Comparison of ENCODE assay signal across 2 cellular contexts in genomic region chr7:80017101-80017500, GRCh38.
TF ChIP-seq lines count a peak whose summit lies in the region.

No MANE protein-coding gene starts in this region.

TF ChIP-seq in HCT116, 20 proteins besides CTCF, POLR2A, EP300 and RAD21:
- TF ChIP-seq SIN3A (IDR thresholded peaks at IDR 0.05; ENCODE audit: low read depth): no peak
- TF ChIP-seq, protein P1, sequence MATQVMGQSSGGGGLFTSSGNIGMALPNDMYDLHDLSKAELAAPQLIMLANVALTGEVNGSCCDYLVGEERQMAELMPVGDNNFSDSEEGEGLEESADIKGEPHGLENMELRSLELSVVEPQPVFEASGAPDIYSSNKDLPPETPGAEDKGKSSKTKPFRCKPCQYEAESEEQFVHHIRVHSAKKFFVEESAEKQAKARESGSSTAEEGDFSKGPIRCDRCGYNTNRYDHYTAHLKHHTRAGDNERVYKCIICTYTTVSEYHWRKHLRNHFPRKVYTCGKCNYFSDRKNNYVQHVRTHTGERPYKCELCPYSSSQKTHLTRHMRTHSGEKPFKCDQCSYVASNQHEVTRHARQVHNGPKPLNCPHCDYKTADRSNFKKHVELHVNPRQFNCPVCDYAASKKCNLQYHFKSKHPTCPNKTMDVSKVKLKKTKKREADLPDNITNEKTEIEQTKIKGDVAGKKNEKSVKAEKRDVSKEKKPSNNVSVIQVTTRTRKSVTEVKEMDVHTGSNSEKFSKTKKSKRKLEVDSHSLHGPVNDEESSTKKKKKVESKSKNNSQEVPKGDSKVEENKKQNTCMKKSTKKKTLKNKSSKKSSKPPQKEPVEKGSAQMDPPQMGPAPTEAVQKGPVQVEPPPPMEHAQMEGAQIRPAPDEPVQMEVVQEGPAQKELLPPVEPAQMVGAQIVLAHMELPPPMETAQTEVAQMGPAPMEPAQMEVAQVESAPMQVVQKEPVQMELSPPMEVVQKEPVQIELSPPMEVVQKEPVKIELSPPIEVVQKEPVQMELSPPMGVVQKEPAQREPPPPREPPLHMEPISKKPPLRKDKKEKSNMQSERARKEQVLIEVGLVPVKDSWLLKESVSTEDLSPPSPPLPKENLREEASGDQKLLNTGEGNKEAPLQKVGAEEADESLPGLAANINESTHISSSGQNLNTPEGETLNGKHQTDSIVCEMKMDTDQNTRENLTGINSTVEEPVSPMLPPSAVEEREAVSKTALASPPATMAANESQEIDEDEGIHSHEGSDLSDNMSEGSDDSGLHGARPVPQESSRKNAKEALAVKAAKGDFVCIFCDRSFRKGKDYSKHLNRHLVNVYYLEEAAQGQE (IDR thresholded peaks at IDR 0.05; ENCODE audit: low read depth): no peak
- TF ChIP-seq MAX (IDR thresholded peaks at IDR 0.05): no peak
- TF ChIP-seq FOSL1 (IDR thresholded peaks at IDR 0.05; ENCODE audit: low read depth): no peak
- no peak for TF ChIP-seq YY1 (IDR thresholded peaks at IDR 0.05; ENCODE audit: extremely low read depth, insufficient replicate concordance, low read depth, low read length)
- TF ChIP-seq CEBPB (IDR thresholded peaks at IDR 0.05; ENCODE audit: low read depth): no peak
- no peak for TF ChIP-seq EZH2phosphoT487 (IDR thresholded peaks at IDR 0.05; ENCODE audit: borderline replicate concordance)
- TF ChIP-seq ELF1 (IDR thresholded peaks at IDR 0.05; ENCODE audit: borderline replicate concordance, low read depth): no peak
- no peak for TF ChIP-seq ZNF274 (IDR thresholded peaks at IDR 0.05; ENCODE audit: low read depth, low read length)
- no peak for TF ChIP-seq EGR1 (IDR thresholded peaks at IDR 0.05; ENCODE audit: low read depth)
- no peak for TF ChIP-seq ZBTB33 (IDR thresholded peaks at IDR 0.05; ENCODE audit: extremely low read depth, insufficient replicate concordance, low read length)
- no peak for TF ChIP-seq SP1 (IDR thresholded peaks at IDR 0.05; ENCODE audit: low read depth)
- no peak for TF ChIP-seq POLR2AphosphoS5 (IDR thresholded peaks at IDR 0.05; ENCODE audit: low read depth, low read length)
- TF ChIP-seq JUND (IDR thresholded peaks at IDR 0.05): no peak
- TF ChIP-seq TCF7L2 (IDR thresholded peaks at IDR 0.05; ENCODE audit: borderline replicate concordance, extremely low read depth, insufficient read depth, insufficient read length): no peak
- TF ChIP-seq ZFX (IDR thresholded peaks at IDR 0.05): no peak
- TF ChIP-seq CBX3 (IDR thresholded peaks at IDR 0.05; ENCODE audit: low read depth): no peak
- TF ChIP-seq, protein P2, sequence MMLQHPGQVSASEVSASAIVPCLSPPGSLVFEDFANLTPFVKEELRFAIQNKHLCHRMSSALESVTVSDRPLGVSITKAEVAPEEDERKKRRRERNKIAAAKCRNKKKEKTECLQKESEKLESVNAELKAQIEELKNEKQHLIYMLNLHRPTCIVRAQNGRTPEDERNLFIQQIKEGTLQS (IDR thresholded peaks at IDR 0.05): no peak
- TF ChIP-seq SRF (IDR thresholded peaks at IDR 0.05; ENCODE audit: low read depth): no peak
TF ChIP-seq in HCT116: peak in this region for 0.

TF ChIP-seq in H1, 55 proteins besides CTCF, POLR2A, EP300 and RAD21:
- TF ChIP-seq, protein P2 (IDR thresholded peaks at IDR 0.05; ENCODE audit: insufficient read depth, low read depth, low read length): no peak
- TF ChIP-seq CTBP2 (IDR thresholded peaks at IDR 0.05; ENCODE audit: borderline replicate concordance, insufficient read depth, insufficient read length, low read length): no peak
- TF ChIP-seq TEAD4 (IDR thresholded peaks at IDR 0.05; ENCODE audit: low read depth, low read length): no peak
- TF ChIP-seq SRF (IDR thresholded peaks at IDR 0.05; ENCODE audit: low read depth, low read length): no peak
- TF ChIP-seq KDM1A (IDR thresholded peaks at IDR 0.05; ENCODE audit: borderline replicate concordance, low read length): no peak
- no peak for TF ChIP-seq CEBPB (IDR thresholded peaks at IDR 0.05; ENCODE audit: low read depth, low read length)
- TF ChIP-seq POU5F1 (IDR thresholded peaks at IDR 0.05; ENCODE audit: low read depth, low read length): no peak
- no peak for TF ChIP-seq KDM5A (IDR thresholded peaks at IDR 0.05; ENCODE audit: low read length)
- no peak for TF ChIP-seq CBX5 (IDR thresholded peaks at IDR 0.05; ENCODE audit: low read depth, low read length)
- no peak for TF ChIP-seq CHD2 (IDR thresholded peaks at IDR 0.05; ENCODE audit: low read length)
- TF ChIP-seq, protein P3, sequence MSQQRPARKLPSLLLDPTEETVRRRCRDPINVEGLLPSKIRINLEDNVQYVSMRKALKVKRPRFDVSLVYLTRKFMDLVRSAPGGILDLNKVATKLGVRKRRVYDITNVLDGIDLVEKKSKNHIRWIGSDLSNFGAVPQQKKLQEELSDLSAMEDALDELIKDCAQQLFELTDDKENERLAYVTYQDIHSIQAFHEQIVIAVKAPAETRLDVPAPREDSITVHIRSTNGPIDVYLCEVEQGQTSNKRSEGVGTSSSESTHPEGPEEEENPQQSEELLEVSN (IDR thresholded peaks at IDR 0.05): no peak
- TF ChIP-seq ATF2 (IDR thresholded peaks at IDR 0.05; ENCODE audit: low read length): no peak
- TF ChIP-seq GTF2F1 (IDR thresholded peaks at IDR 0.05; ENCODE audit: borderline replicate concordance, low read depth, low read length): no peak
- TF ChIP-seq ASH2L (IDR thresholded peaks at IDR 0.05; ENCODE audit: low read length): no peak
- TF ChIP-seq HDAC6 (IDR thresholded peaks at IDR 0.05; ENCODE audit: low read depth, low read length): no peak
- no peak for TF ChIP-seq USF2 (IDR thresholded peaks at IDR 0.05; ENCODE audit: low read length)
- TF ChIP-seq NANOG (IDR thresholded peaks at IDR 0.05; ENCODE audit: insufficient read depth, low read depth, low read length, poor library complexity, severe bottlenecking): no peak
- no peak for TF ChIP-seq EZH2 (IDR thresholded peaks at IDR 0.05; ENCODE audit: low read depth, low read length, severe bottlenecking)
- no peak for TF ChIP-seq ZNF274 (IDR thresholded peaks at IDR 0.05; ENCODE audit: borderline replicate concordance, extremely low read depth, low read length)
- no peak for TF ChIP-seq SIN3A (conservative IDR thresholded peaks at IDR 0.05 in 1 of 2, IDR thresholded peaks at IDR 0.05 in 1 of 2; ENCODE audit: low read depth in 1 of 2, low read length in 2 of 2)
